Comparison of ENCODE assay signal across 8 cellular contexts in genomic region chr4:78951862-78952472, GRCh38. TPM values are rescaled to one million over a fixed set of nuclear protein-coding genes. Genes with fewer than 3 reads are reported as not detected.
DNase-seq lines count a peak whose midpoint lies in the region; FAIRE-seq and TF ChIP-seq lines count a peak whose summit lies in the region.

No MANE protein-coding gene starts in this region.

- H3K36me3 ChIP-seq in MM.1S (replicated peaks; ENCODE audit: insufficient read depth, low read length): no peaks in the 10 kb centered on the region

- H4K20me1 ChIP-seq in H9 (ENCODE audit: control insufficient read depth, insufficient read depth, insufficient read length): no peaks in the 10 kb centered on the region
- no peaks in the 10 kb centered on the region for H4K20me1 ChIP-seq in MM.1S (ENCODE audit: insufficient read depth, low read length)

- H3K4me1 ChIP-seq in H9 (ENCODE audit: insufficient read depth, low read length): no peaks in the 10 kb centered on the region
- no peaks in the 10 kb centered on the region for H3K4me1 ChIP-seq in MM.1S (ENCODE audit: low read length)

- H3K79me1 ChIP-seq in H9 (ENCODE audit: insufficient read depth, low read depth, low read length, poor library complexity, severe bottlenecking): no peaks in the 10 kb centered on the region

- H3K56ac ChIP-seq in H9 (ENCODE audit: insufficient read length, low read depth, low read length): no peak overlapping the region

- H3K4me1 Mint-ChIP-seq in H9: no peaks in the 10 kb centered on the region

- H2BK120ac ChIP-seq in H9 (ENCODE audit: low read depth, low read length, poor library complexity, severe bottlenecking): no peak overlapping the region

- no peaks in the 10 kb centered on the region for H3K27me3 ChIP-seq in H9 (ENCODE audit: insufficient read depth, low read length)
- H3K27me3 ChIP-seq in MM.1S (replicated peaks; ENCODE audit: insufficient read depth, low read length): no peaks in the 10 kb centered on the region

- H3K9me3 Mint-ChIP-seq in H9: no peaks in the 10 kb centered on the region

- H3K27ac Mint-ChIP-seq in H9: no peak overlapping the region

- H3K23ac ChIP-seq in H9 (ENCODE audit: insufficient read length, low read depth, low read length): no peak overlapping the region

- H3K18ac ChIP-seq in H9 (ENCODE audit: insufficient read length, low read depth, low read length): no peak overlapping the region

- no peaks in the 10 kb centered on the region for H3K36me3 Mint-ChIP-seq in H9 (ENCODE audit: insufficient read depth in 1 of 3, low read depth in 3 of 3)

- H3K9me3 ChIP-seq in H9 (ENCODE audit: control insufficient read depth, low read depth, low read length) (no peaks in the 10 kb centered on the region), MM.1S (replicated peaks; ENCODE audit: insufficient read depth, low read length) (no peaks in the 10 kb centered on the region)

- H3K27ac ChIP-seq in H9 (ENCODE audit: insufficient read length, low read depth, low read length): no peak overlapping the region
- H3K27ac ChIP-seq in MM.1S (ENCODE audit: low read length): no peak overlapping the region

- H2BK15ac ChIP-seq in H9 (ENCODE audit: low read depth, low read length): no peak overlapping the region

- no peak overlapping the region for H2BK12ac ChIP-seq in H9 (ENCODE audit: insufficient read length, low read depth, low read length)

- H3K9ac ChIP-seq in H9 (ENCODE audit: extremely low read depth, insufficient read length, low read length) (no peak overlapping the region), MM.1S (ENCODE audit: low read length) (no peak overlapping the region)

- H3K4me2 ChIP-seq in H9 (ENCODE audit: insufficient read depth, insufficient read length, low read length): no peak overlapping the region
- H3K4me2 ChIP-seq in MM.1S (ENCODE audit: low read depth, low read length): no peak overlapping the region

- DNase-seq in stimulated activated CD4-positive, alpha-beta T cell treated with anti-CD3 and anti-CD28 coated beads, Interleukin-15, amount 100 ng/mL, for 24 hours: peak; percentile 31
- DNase-seq in stimulated activated CD4-positive, alpha-beta T cell treated with anti-CD3 and anti-CD28 coated beads, Interleukin-4, amount 100 ng/mL, for 4 hours: no peak
- DNase-seq in H9: no peak
- DNase-seq in MM.1S: peak; percentile 51
- peak; percentile 5 for DNase-seq in T-helper 9 cell
- peak; percentile 60 for DNase-seq in myocyte (ENCODE audit: low read depth)
- no peak for DNase-seq in NCI-H187 treated with DMSO at 0.1 percent for 48 hours (lab: John Stamatoyannopoulos, UW)

- H3K27me3 Mint-ChIP-seq in H9 (ENCODE audit: low read depth): peaks cover 5% of the 10 kb centered on the region; the same call in 1 of the 2 replicates

- no peak overlapping the region for H2BK20ac ChIP-seq in H9 (ENCODE audit: low read depth, low read length, poor library complexity, severe bottlenecking)

- H2AFZ ChIP-seq in H9 (ENCODE audit: low read length) (no peak overlapping the region), MM.1S (ENCODE audit: low read length) (no peak overlapping the region)

- H3T11ph ChIP-seq in H9 (ENCODE audit: low read length): no peak overlapping the region

- peak; percentile 97 for FAIRE-seq in endometrium (lab: Jason Lieb, UNC)

- H2BK5ac ChIP-seq in H9 (ENCODE audit: insufficient read length, low read length): no peak overlapping the region

- no peak overlapping the region for H3K4me3 ChIP-seq in MM.1S (ENCODE audit: low read length)

- no CpG with 5 or more reads among the region's 3 CpGs for WGBS in H9 (ENCODE audit: extremely low coverage, insufficient read length, low lambda C conversion rate)

- no peak overlapping the region for H3K14ac ChIP-seq in H9 (ENCODE audit: insufficient read depth, low read length)

- H4K5ac ChIP-seq in H9 (ENCODE audit: insufficient read length, low read depth, low read length): no peak overlapping the region

- H2AK5ac ChIP-seq in H9 (ENCODE audit: insufficient read length, low read length): no peak overlapping the region

- no peaks in the 10 kb centered on the region for H3K9me2 ChIP-seq in MM.1S (replicated peaks; ENCODE audit: insufficient read depth, low read length)

- H3K4ac ChIP-seq in H9 (ENCODE audit: low read depth, low read length): no peak overlapping the region

- TF ChIP-seq CTCF in H9 (conservative IDR thresholded peaks at IDR 0.05) (peak; percentile 84), MM.1S (IDR thresholded peaks at IDR 0.05; ENCODE audit: low read length) (peak; percentile 62)

- no peak overlapping the region for H4K8ac ChIP-seq in H9 (replicated peaks; ENCODE audit: insufficient read length, low read depth, low read length)

- no peak overlapping the region for H4K91ac ChIP-seq in H9 (ENCODE audit: insufficient read length, low read depth, low read length)

- H3K79me2 ChIP-seq in H9 (ENCODE audit: insufficient read depth, low read length) (no peaks in the 10 kb centered on the region), MM.1S (ENCODE audit: low read length) (no peaks in the 10 kb centered on the region)

- no peaks in the 10 kb centered on the region for H3K23me2 ChIP-seq in H9 (ENCODE audit: insufficient read length, low read depth, low read length, poor library complexity, severe bottlenecking)

- no peaks in the 10 kb centered on the region for H3F3A ChIP-seq in MM.1S (ENCODE audit: insufficient read depth, low read length)

- no peak overlapping the region for H3K4me3 Mint-ChIP-seq in H9

RNA-seq across cellular contexts. Expression of gene PAQR3, which starts 12.7 kb away (rescaled TPM):
- total RNA-seq in H9 (2021) (23.9 and 26.3 TPM in 2 replicates), myocyte (12.6 and 12.7 TPM in 2 replicates)
- 8.1 TPM for polyA plus RNA-seq in myocyte (2012)

Comparison
In these comparisons a context has a peak if more than half of its experiments do, and no peak if none do; other contexts are left out.
1. DNase-seq: peak in stimulated activated CD4-positive, alpha-beta T cell treated with anti-CD3 and anti-CD28 coated beads, Interleukin-15, amount 100 ng/mL, for 24 hours (single experiment), MM.1S (single experiment), T-helper 9 cell (single experiment) and myocyte (single experiment); none in stimulated activated CD4-positive, alpha-beta T cell treated with anti-CD3 and anti-CD28 coated beads, Interleukin-4, amount 100 ng/mL, for 4 hours (0 of 2), H9 (single experiment) and NCI-H187 treated with DMSO at 0.1 percent for 48 hours (single experiment).